8 cellular contexts compared by ENCODE assay signal in the genomic region with DNA sequence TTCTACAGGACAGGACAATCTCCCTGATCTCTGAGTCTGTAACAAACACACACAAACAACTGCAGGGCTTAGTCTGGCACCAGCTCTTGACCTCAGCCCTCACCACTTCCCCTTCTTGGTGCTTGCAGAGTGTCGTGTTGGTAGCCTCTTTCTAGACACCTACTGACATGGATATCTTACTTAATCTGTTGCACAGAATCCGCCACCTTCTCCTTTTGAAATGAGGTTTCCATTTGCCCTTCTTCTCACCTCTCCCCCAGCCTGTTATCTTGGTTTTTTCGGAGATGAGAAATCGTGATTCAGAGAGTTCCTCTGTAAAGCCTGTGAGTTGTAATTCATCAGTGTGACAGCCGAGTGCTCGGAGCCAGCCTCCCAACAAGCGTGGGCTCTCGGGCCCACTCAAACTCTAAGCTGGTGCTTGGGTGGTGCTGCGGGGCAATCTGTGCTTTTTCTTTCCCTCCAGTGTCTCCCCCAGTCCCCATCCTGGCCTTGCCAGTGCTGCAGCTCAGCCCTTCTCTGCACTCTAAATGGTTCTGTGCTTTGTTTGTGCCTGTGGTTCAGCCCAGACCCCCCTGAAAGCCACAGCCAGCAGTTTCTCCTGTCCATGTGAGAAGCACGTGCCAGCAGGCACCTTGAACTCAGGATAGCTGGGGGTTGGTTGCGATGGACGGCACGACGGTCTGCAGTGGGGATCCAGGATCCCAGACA. TPM values are rescaled to one million over a fixed set of nuclear protein-coding genes. Genes with fewer than 3 reads are reported as not detected.
A peak's percentile ranks its signal among the peaks of the same experiment; 100 is the strongest.
DNase-seq lines count a peak whose midpoint lies in the region; ATAC-seq lines count a peak whose summit lies in the region.

No MANE protein-coding gene starts in this region.

- H3K9me3 ChIP-seq in KOPT-K1 (ENCODE audit: insufficient read depth, low read length, poor library complexity, severe bottlenecking) = no peaks in the 10 kb centered on the region
- no peaks in the 10 kb centered on the region for H3K9me3 ChIP-seq in effector memory CD4-positive, alpha-beta T cell (ENCODE audit: control insufficient read depth, low read length)

- H3K9me3 Mint-ChIP-seq in activated CD4-positive, alpha-beta memory T cell treated with anti-CD3 and anti-CD28 coated beads for 36 hours = no peaks in the 10 kb centered on the region
- no peaks in the 10 kb centered on the region for H3K9me3 Mint-ChIP-seq in naive B cell
- H3K9me3 Mint-ChIP-seq in stimulated activated memory B cell treated with anti-CD40 and anti-IgM and Interleukin-4, amounts not matched to agents 10 μg/mL and 1 μg/mL and 100 μg/mL, for 72 hours = no peaks in the 10 kb centered on the region

- peak overlapping the region; percentile 38 for H3K4me3 ChIP-seq in effector memory CD4-positive, alpha-beta T cell (ENCODE audit: insufficient read depth, low read depth, low read length, poor library complexity, severe bottlenecking)

- peaks cover 26% of the 10 kb centered on the region for H3K4me1 ChIP-seq in effector memory CD4-positive, alpha-beta T cell (ENCODE audit: control insufficient read depth, insufficient read depth, low read length, poor library complexity, severe bottlenecking)

- CTCF ChIA-PET in activated CD4-positive, alpha-beta memory T cell treated with anti-CD3 and anti-CD28 coated beads for 36 hours (lab: Charles Lee) = interaction anchor here (1.0 to 2.3 kb wide), 8 partner anchors 12 to 383 kb away, joined by 3 to 24 read pairs (median 5); partner anchors contain the start of genes KIAA0513 and ZDHHC7

- H3K36me3 Mint-ChIP-seq in activated CD4-positive, alpha-beta memory T cell treated with anti-CD3 and anti-CD28 coated beads for 36 hours = peaks cover 1% of the 10 kb centered on the region
- no peaks in the 10 kb centered on the region for H3K36me3 Mint-ChIP-seq in naive B cell
- no peaks in the 10 kb centered on the region for H3K36me3 Mint-ChIP-seq in stimulated activated memory B cell treated with anti-CD40 and anti-IgM and Interleukin-4, amounts not matched to agents 10 μg/mL and 1 μg/mL and 100 μg/mL, for 72 hours

- no peaks in the 10 kb centered on the region for H3K27me3 ChIP-seq in effector memory CD4-positive, alpha-beta T cell (replicated peaks; ENCODE audit: control insufficient read depth, insufficient read depth, low read length, poor library complexity, severe bottlenecking)

- POLR2A ChIA-PET in activated CD4-positive, alpha-beta memory T cell treated with anti-CD3 and anti-CD28 coated beads for 36 hours (lab: Charles Lee) = interaction anchor here (0.7 to 2.3 kb wide), 7 partner anchors 9 to 70 kb away, joined by 3 to 12 read pairs (median 6); partner anchors contain the start of genes KIAA0513 and ZDHHC7

- ATAC-seq in GM21390 (IDR thresholded peaks at IDR 0.05; ENCODE audit: unreplicated experiment) (peak; percentile 91), naive B cell (ENCODE audit: low read depth in 2 of 2) (peak; percentile 96 to 98)
- peak; percentile 98 for ATAC-seq in stimulated activated memory B cell treated with anti-CD40 and anti-IgM and Interleukin-4, amounts not matched to agents 10 μg/mL and 1 μg/mL and 100 μg/mL, for 72 hours

- no peaks in the 10 kb centered on the region for H3K27me3 Mint-ChIP-seq in activated CD4-positive, alpha-beta memory T cell treated with anti-CD3 and anti-CD28 coated beads for 36 hours
- peaks cover 0 to 6% (median 5%) of the 10 kb centered on the region in 3 donors for H3K27me3 Mint-ChIP-seq in naive B cell
- peaks cover 9% of the 10 kb centered on the region for H3K27me3 Mint-ChIP-seq in stimulated activated memory B cell treated with anti-CD40 and anti-IgM and Interleukin-4, amounts not matched to agents 10 μg/mL and 1 μg/mL and 100 μg/mL, for 72 hours

- H3K4me1 Mint-ChIP-seq in activated CD4-positive, alpha-beta memory T cell treated with anti-CD3 and anti-CD28 coated beads for 36 hours (ENCODE audit: low read depth) = peaks cover 39% of the 10 kb centered on the region
- H3K4me1 Mint-ChIP-seq in naive B cell = peaks cover 32 to 38% (median 34%) of the 10 kb centered on the region in 3 donors
- peaks cover 37% of the 10 kb centered on the region for H3K4me1 Mint-ChIP-seq in stimulated activated memory B cell treated with anti-CD40 and anti-IgM and Interleukin-4, amounts not matched to agents 10 μg/mL and 1 μg/mL and 100 μg/mL, for 72 hours

- peak overlapping the region; percentile 76 for H3K27ac ChIP-seq in KOPT-K1 (ENCODE audit: low read depth, low read length, poor library complexity, severe bottlenecking)
- peak overlapping the region; percentile 72 for H3K27ac ChIP-seq in effector memory CD4-positive, alpha-beta T cell (ENCODE audit: insufficient read depth, low read length, poor library complexity, severe bottlenecking)

- DNase-seq in Ammon's horn (ENCODE audit: low spot score) (peak; percentile 85), naive B cell (peak; percentile 68), cerebellar cortex (ENCODE audit: low spot score) (no peak)
- DNase-seq in activated CD4-positive, alpha-beta memory T cell treated with anti-CD3 and anti-CD28 coated beads for 36 hours = peak; percentile 90
- DNase-seq in effector memory CD4-positive, alpha-beta T cell = peak; percentile 51 to 75 (median 63)

- intact Hi-C loops in activated CD4-positive, alpha-beta memory T cell treated with anti-CD3 and anti-CD28 coated beads for 36 hours (cut with micrococcal nuclease) = loop anchor here (1.0 to 5.0 kb wide), 4 partner anchors 26 to 888 kb away; partner anchors contain the start of gene ZDHHC7

- H3K36me3 ChIP-seq in KOPT-K1 (ENCODE audit: insufficient read depth, low read length) = no peaks in the 10 kb centered on the region
- no peaks in the 10 kb centered on the region for H3K36me3 ChIP-seq in effector memory CD4-positive, alpha-beta T cell (ENCODE audit: control insufficient read depth, insufficient read depth, low read length)

- H3K27ac Mint-ChIP-seq in activated CD4-positive, alpha-beta memory T cell treated with anti-CD3 and anti-CD28 coated beads for 36 hours = peak overlapping the region; percentile 90
- H3K27ac Mint-ChIP-seq in naive B cell = peak overlapping the region; percentile 18 to 90 (median 76)
- H3K27ac Mint-ChIP-seq in stimulated activated memory B cell treated with anti-CD40 and anti-IgM and Interleukin-4, amounts not matched to agents 10 μg/mL and 1 μg/mL and 100 μg/mL, for 72 hours = peak overlapping the region; percentile 88

- H3K4me3 Mint-ChIP-seq in activated CD4-positive, alpha-beta memory T cell treated with anti-CD3 and anti-CD28 coated beads for 36 hours = peak overlapping the region; percentile 64
- H3K4me3 Mint-ChIP-seq in naive B cell = peak overlapping the region; percentile 60 to 90 (median 82)
- H3K4me3 Mint-ChIP-seq in stimulated activated memory B cell treated with anti-CD40 and anti-IgM and Interleukin-4, amounts not matched to agents 10 μg/mL and 1 μg/mL and 100 μg/mL, for 72 hours = peak overlapping the region; percentile 69

RNA-seq across cellular contexts. Expression of gene KIAA0513, which starts 28.1 kb away (rescaled TPM):
- 10 to 100 TPM; 15.7 to 15.9 TPM for total RNA-seq in activated CD4-positive, alpha-beta memory T cell treated with anti-CD3 and anti-CD28 coated beads for 36 hours
- polyA plus RNA-seq in naive B cell (ENCODE audit: low read depth in 6 of 6) = 1 to 10 TPM in 5 of 6 donors, under 1 TPM in 1; 0.89 to 3.1 (median 1.3) TPM

RNA-seq across cellular contexts. Expression of gene ZDHHC7, which starts 44.3 kb away (rescaled TPM):
- 10 to 100 TPM; 23.5 to 25.1 TPM for total RNA-seq in activated CD4-positive, alpha-beta memory T cell treated with anti-CD3 and anti-CD28 coated beads for 36 hours
- polyA plus RNA-seq in naive B cell (ENCODE audit: low read depth in 6 of 6) = 10 to 100 TPM; 29.5 to 41.4 (median 38.2) TPM

RNA-seq across cellular contexts. Expression of gene CIBAR2, which starts 56.6 kb away (rescaled TPM):
- not detected for total RNA-seq in activated CD4-positive, alpha-beta memory T cell treated with anti-CD3 and anti-CD28 coated beads for 36 hours
- not detected for polyA plus RNA-seq in naive B cell (ENCODE audit: low read depth in 6 of 6)
